Comparison of ENCODE assay signal across 16 cellular contexts in the genomic region with DNA sequence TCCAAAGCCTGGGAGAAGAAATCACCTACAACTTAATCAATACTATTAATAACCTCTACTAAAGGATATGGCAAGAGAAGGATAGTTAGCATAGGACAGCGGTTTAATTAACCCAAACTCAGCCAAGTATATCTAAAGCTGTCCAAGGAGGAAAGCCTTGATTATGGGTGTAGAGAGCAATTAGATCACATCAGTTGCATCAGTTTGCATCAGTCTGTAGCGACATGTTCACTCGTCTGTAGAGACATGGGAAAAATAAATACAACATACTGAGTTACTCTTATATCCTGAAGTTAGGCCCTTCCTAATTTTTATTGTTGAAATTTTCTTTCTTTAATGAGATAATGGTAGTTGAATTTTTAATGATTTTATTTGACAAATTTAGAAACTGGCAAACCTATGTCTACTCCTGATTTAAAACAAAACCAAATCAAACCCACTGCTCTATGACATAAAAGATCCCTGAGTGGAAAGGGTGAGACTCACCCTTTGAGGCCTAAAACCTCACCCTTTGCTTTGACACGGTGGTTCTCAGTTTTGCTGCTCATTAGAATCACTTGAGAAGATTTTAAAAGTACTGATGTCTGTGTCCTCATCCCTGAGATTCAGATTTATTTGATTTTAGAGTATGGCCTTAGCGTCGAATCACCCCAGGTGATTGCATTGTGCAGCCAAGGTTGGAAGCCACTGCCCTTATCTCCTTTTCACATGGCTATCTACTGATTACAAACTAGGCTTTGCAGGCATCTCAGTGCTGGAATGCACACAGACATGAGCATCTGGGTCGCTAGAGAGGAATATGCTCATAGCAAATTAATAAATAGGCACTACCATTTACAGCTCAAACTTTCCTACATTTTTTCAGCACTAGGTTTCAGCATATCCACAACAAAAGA. TPM values are rescaled to one million over a fixed set of nuclear protein-coding genes. Genes with fewer than 3 reads are reported as not detected.
"Had no signal": no experiment of that assay in that cellular context is flagged by ENCODE, and none has a peak within 500 bp of the region (broad histone marks: within the 10 kb centered on the region; RNA-seq: fewer than 3 reads in every experiment).

No MANE protein-coding gene starts in this region.

- DNase-seq: activated CD8-positive, alpha-beta memory T cell treated with anti-CD3 and anti-CD28 coated beads, Interleukin-2, amount 50 U/mL, for 48 hours; amniotic stem cell; effector CD4-positive, alpha-beta T cell; ovary; sigmoid colon; stimulated activated naive CD4-positive, alpha-beta T cell treated with Interleukin-2 at 50 U/mL for 16 hours; T-cell; T-helper 9 cell; upper lobe of left lung had no signal

- H3K4me1 ChIP-seq: esophagus muscularis mucosa, sigmoid colon, upper lobe of left lung had no signal

- H3K27ac Mint-ChIP-seq: activated naive CD4-positive, alpha-beta T cell treated with anti-CD3 and anti-CD28 coated beads for 36 hours; activated T-helper 2 cell treated with anti-CD3 and anti-CD28 coated beads, Interferon-gamma antibody, Interleukin-2, Interleukin-4, amounts not matched to agents 10 μg/mL and 5 μg/mL and 100 μg/mL, durations not matched to agents 14 hours and 24 hours and 36 hours; T-cell had no signal

- H3K4me1 Mint-ChIP-seq: T-cell had no signal

- H3K4me3 Mint-ChIP-seq: activated naive CD4-positive, alpha-beta T cell treated with anti-CD3 and anti-CD28 coated beads for 36 hours; T-cell had no signal

- H3K9me3 ChIP-seq: esophagus muscularis mucosa, ovary, sigmoid colon, upper lobe of left lung had no signal

- H3K27me3 ChIP-seq: ovary, sigmoid colon, upper lobe of left lung had no signal

- H3K4me3 ChIP-seq: coronary artery, esophagus muscularis mucosa, ovary, sigmoid colon, upper lobe of left lung had no signal

- H3K27ac ChIP-seq: coronary artery, esophagus muscularis mucosa, ovary, sigmoid colon, upper lobe of left lung had no signal

- H3K9me3 Mint-ChIP-seq: activated naive CD4-positive, alpha-beta T cell treated with anti-CD3 and anti-CD28 coated beads for 36 hours; activated T-helper 2 cell treated with anti-CD3 and anti-CD28 coated beads, Interferon-gamma antibody, Interleukin-2, Interleukin-4, amounts not matched to agents 10 μg/mL and 5 μg/mL and 100 μg/mL, durations not matched to agents 14 hours and 24 hours and 36 hours; T-cell had no signal

- H3K36me3 Mint-ChIP-seq: T-cell had no signal

- ATAC-seq: left lobe of liver, T-cell had no signal

- H3K36me3 ChIP-seq: esophagus muscularis mucosa, ovary, sigmoid colon, upper lobe of left lung had no signal

RNA-seq across cellular contexts. Expression of gene CLRN1, which starts 2.8 kb away (rescaled TPM):
- total RNA-seq: activated naive CD4-positive, alpha-beta T cell treated with anti-CD3 and anti-CD28 coated beads for 36 hours; activated T-helper 2 cell treated with anti-CD3 and anti-CD28 coated beads, Interferon-gamma antibody, Interleukin-2, Interleukin-4, amounts not matched to agents 10 μg/mL and 5 μg/mL and 100 μg/mL, durations not matched to agents 14 hours and 24 hours and 36 hours; esophagus muscularis mucosa; left lobe of liver; lung microvascular endothelial cell; ovary; sigmoid colon; T-cell; temporal lobe; upper lobe of left lung had no signal
